2 cellular contexts compared by ENCODE assay signal in the genomic region with DNA sequence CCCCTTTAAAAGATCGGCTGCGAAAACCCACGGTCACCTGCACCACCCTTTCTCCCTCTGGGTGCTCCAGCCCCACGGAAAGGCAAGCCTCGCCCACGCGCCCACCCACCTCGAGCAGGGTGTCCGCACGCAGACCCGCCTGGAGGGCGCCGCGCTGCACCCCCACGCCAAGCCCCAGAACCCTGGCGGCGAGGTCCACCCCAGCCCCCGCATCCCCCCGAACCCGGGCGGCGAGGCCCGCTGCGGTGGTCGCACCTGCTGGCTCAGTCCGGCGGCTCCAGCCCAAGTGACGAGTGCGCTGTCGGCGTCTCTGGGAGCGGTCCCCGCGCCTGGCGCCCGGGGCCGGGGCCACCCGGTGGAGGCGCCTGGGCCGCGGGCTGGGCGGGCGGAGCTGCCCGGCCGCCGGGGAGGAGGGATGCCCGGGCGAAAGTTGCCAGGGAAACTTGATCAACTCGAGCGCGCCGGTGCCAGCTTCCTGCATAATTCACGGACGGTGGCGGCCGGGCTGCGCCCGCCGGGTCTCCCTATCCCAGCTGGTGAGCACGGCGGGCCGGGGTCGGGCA.
TF ChIP-seq lines count a peak whose summit lies in the region.

No MANE protein-coding gene starts in this region.

TF ChIP-seq in SK-N-SH, 30 proteins besides CTCF, POLR2A, EP300 and RAD21 (continued from another document):
- TF ChIP-seq, protein P1, sequence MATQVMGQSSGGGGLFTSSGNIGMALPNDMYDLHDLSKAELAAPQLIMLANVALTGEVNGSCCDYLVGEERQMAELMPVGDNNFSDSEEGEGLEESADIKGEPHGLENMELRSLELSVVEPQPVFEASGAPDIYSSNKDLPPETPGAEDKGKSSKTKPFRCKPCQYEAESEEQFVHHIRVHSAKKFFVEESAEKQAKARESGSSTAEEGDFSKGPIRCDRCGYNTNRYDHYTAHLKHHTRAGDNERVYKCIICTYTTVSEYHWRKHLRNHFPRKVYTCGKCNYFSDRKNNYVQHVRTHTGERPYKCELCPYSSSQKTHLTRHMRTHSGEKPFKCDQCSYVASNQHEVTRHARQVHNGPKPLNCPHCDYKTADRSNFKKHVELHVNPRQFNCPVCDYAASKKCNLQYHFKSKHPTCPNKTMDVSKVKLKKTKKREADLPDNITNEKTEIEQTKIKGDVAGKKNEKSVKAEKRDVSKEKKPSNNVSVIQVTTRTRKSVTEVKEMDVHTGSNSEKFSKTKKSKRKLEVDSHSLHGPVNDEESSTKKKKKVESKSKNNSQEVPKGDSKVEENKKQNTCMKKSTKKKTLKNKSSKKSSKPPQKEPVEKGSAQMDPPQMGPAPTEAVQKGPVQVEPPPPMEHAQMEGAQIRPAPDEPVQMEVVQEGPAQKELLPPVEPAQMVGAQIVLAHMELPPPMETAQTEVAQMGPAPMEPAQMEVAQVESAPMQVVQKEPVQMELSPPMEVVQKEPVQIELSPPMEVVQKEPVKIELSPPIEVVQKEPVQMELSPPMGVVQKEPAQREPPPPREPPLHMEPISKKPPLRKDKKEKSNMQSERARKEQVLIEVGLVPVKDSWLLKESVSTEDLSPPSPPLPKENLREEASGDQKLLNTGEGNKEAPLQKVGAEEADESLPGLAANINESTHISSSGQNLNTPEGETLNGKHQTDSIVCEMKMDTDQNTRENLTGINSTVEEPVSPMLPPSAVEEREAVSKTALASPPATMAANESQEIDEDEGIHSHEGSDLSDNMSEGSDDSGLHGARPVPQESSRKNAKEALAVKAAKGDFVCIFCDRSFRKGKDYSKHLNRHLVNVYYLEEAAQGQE (IDR thresholded peaks at IDR 0.05; ENCODE audit: low read depth, low read length): no peak
- TF ChIP-seq EZH2phosphoT487 (IDR thresholded peaks at IDR 0.05; ENCODE audit: borderline replicate concordance, low read depth) (no peak), POLR2AphosphoS5 (IDR thresholded peaks at IDR 0.05; ENCODE audit: low read depth, low read length) (no peak), FOSL2 (IDR thresholded peaks at IDR 0.05; ENCODE audit: borderline replicate concordance, low read depth) (no peak), GATA2 (CRISPR knock-in tag; IDR thresholded peaks at IDR 0.05) (no peak), YY1 (IDR thresholded peaks at IDR 0.05; ENCODE audit: low read depth) (no peak), ELF1 (IDR thresholded peaks at IDR 0.05) (no peak), TCF12 (IDR thresholded peaks at IDR 0.05) (no peak), SMC3 (IDR thresholded peaks at IDR 0.05; ENCODE audit: low read depth, low read length) (no peak), MEF2A (IDR thresholded peaks at IDR 0.05; ENCODE audit: borderline replicate concordance, low read depth) (no peak), SIN3A (IDR thresholded peaks at IDR 0.05; ENCODE audit: borderline replicate concordance, low read depth, low read length) (no peak)
- TF ChIP-seq, protein P2, sequence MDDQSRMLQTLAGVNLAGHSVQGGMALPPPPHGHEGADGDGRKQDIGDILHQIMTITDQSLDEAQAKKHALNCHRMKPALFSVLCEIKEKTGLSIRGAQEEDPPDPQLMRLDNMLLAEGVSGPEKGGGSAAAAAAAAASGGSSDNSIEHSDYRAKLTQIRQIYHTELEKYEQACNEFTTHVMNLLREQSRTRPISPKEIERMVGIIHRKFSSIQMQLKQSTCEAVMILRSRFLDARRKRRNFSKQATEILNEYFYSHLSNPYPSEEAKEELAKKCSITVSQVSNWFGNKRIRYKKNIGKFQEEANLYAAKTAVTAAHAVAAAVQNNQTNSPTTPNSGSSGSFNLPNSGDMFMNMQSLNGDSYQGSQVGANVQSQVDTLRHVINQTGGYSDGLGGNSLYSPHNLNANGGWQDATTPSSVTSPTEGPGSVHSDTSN (IDR thresholded peaks at IDR 0.05): no peak
- TF ChIP-seq, protein P3, sequence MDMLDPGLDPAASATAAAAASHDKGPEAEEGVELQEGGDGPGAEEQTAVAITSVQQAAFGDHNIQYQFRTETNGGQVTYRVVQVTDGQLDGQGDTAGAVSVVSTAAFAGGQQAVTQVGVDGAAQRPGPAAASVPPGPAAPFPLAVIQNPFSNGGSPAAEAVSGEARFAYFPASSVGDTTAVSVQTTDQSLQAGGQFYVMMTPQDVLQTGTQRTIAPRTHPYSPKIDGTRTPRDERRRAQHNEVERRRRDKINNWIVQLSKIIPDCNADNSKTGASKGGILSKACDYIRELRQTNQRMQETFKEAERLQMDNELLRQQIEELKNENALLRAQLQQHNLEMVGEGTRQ (IDR thresholded peaks at IDR 0.05; ENCODE audit: borderline replicate concordance, low read depth, low read length): no peak
- TF ChIP-seq, protein P4, sequence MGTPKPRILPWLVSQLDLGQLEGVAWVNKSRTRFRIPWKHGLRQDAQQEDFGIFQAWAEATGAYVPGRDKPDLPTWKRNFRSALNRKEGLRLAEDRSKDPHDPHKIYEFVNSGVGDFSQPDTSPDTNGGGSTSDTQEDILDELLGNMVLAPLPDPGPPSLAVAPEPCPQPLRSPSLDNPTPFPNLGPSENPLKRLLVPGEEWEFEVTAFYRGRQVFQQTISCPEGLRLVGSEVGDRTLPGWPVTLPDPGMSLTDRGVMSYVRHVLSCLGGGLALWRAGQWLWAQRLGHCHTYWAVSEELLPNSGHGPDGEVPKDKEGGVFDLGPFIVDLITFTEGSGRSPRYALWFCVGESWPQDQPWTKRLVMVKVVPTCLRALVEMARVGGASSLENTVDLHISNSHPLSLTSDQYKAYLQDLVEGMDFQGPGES (IDR thresholded peaks at IDR 0.05; ENCODE audit: low read depth, low read length): no peak

TF ChIP-seq in SK-N-SH treated with all-trans-retinoic acid at 6 μM for 48 hours, 23 proteins besides CTCF, POLR2A, EP300 and RAD21 (continued from another document):
- TF ChIP-seq, protein P5, sequence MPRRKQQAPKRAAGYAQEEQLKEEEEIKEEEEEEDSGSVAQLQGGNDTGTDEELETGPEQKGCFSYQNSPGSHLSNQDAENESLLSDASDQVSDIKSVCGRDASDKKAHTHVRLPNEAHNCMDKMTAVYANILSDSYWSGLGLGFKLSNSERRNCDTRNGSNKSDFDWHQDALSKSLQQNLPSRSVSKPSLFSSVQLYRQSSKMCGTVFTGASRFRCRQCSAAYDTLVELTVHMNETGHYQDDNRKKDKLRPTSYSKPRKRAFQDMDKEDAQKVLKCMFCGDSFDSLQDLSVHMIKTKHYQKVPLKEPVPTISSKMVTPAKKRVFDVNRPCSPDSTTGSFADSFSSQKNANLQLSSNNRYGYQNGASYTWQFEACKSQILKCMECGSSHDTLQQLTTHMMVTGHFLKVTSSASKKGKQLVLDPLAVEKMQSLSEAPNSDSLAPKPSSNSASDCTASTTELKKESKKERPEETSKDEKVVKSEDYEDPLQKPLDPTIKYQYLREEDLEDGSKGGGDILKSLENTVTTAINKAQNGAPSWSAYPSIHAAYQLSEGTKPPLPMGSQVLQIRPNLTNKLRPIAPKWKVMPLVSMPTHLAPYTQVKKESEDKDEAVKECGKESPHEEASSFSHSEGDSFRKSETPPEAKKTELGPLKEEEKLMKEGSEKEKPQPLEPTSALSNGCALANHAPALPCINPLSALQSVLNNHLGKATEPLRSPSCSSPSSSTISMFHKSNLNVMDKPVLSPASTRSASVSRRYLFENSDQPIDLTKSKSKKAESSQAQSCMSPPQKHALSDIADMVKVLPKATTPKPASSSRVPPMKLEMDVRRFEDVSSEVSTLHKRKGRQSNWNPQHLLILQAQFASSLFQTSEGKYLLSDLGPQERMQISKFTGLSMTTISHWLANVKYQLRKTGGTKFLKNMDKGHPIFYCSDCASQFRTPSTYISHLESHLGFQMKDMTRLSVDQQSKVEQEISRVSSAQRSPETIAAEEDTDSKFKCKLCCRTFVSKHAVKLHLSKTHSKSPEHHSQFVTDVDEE (CRISPR knock-in tag; IDR thresholded peaks at IDR 0.05): no peak
- no peak for TF ChIP-seq TOX (CRISPR knock-in tag; IDR thresholded peaks at IDR 0.05; ENCODE audit: borderline replicate concordance)
